In the genomic region with DNA sequence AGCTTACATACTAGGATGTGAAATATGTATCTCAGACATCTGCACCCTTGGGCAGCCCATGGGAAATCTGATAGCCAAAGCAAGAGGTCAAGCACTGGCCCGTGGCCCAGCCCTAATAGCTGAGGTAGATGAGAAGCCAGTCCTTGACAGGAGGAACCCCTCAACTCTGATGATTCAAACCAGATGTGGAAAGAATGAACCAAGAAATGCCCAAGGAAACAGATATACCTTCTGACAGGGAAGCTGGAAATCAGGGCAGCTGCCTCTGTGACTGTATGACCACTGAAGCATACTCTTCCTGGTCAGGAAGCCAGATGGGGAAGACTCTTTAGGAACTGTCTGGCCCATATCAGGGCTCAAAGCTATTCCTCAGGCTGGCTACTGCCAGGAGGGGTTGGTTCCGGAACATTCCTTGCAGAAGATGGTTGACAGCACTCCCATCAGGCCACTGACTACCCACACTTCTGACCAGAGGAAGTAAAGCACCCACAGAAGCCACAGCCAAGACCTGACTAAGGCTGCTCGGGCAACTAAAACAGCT, we compare ENCODE assay signal across 12 cellular contexts.
A peak's percentile ranks its signal among the peaks of the same experiment; 100 is the strongest.
DNase-seq lines count a peak whose midpoint lies in the region; ATAC-seq, FAIRE-seq and TF ChIP-seq lines count a peak whose summit lies in the region.
"Had no signal": no experiment of that assay in that cellular context is flagged by ENCODE, and none has a peak within 500 bp of the region (broad histone marks: within the 10 kb centered on the region; RNA-seq: fewer than 3 reads in every experiment).

No MANE protein-coding gene starts in this region.

- peak; percentile 28 for ATAC-seq in Right ventricle myocardium superior (ENCODE audit: poor library complexity)
- ATAC-seq in GM12878 = no peak
- no peak for ATAC-seq in memory B cell (ENCODE audit: low read depth)
- ATAC-seq in HG02981 (IDR thresholded peaks at IDR 0.05; ENCODE audit: unreplicated experiment) = no peak
- no peak for ATAC-seq in HG03045 (IDR thresholded peaks at IDR 0.05; ENCODE audit: unreplicated experiment)
- ATAC-seq in activated T-cell treated with anti-CD3 and anti-CD28 coated beads, Interleukin-2, amount 50 U/mL, for 72 hours (replicated peaks in 1 of 2) = no peak

- DNase-seq in Right ventricle myocardium superior = peak; percentile 50
- no peak for DNase-seq in cardiac septum (ENCODE audit: low spot score)
- DNase-seq in GM12878 (ENCODE audit: low read depth, low spot score) = no peak
- no peak for DNase-seq in memory B cell (ENCODE audit: low spot score in 2 of 2)
- no peak for DNase-seq in activated T-cell treated with anti-CD3 and anti-CD28 coated beads, Interleukin-2, amount 50 U/mL, for 72 hours
- DNase-seq in stimulated activated CD4-positive, alpha-beta T cell treated with anti-CD3 and anti-CD28 coated beads, Interleukin-12 subunit alpha, Interleukin-12 subunit beta, amount 100 ng/mL, for 4 hours = no peak
- DNase-seq: ACHN; activated CD8-positive, alpha-beta memory T cell treated with anti-CD3 and anti-CD28 coated beads, Interleukin-2, amount 50 U/mL, for 48 hours; NCI-H1105 treated with DMSO at 0.1 percent for 48 hours; nephron progenitor cell had no signal

- H3K79me2 ChIP-seq in GM12878 (ENCODE audit: control insufficient read depth, insufficient read depth, low read length) = no peaks in the 10 kb centered on the region

- intact Hi-C loops in Right ventricle myocardium superior (cut with DNase I) (no loop called here), cardiac septum (cut with DNase I) (no loop called here), GM12878 (cut with micrococcal nuclease; ENCODE audit: unreplicated experiment) (no loop called here)

- BruUV-seq in GM12878 (replicated peaks; lab: Mats Ljungman, UMichigan) = no TSS peak

- no peak for TF ChIP-seq RAD21 in GM12878 (IDR thresholded peaks at IDR 0.05; ENCODE audit: insufficient read depth, low read depth, low read length)

- H3K9me3 ChIP-seq in GM12878 (replicated peaks; ENCODE audit: control insufficient read depth, insufficient read depth, low read length) = no peaks in the 10 kb centered on the region; the same call in 2 of the 3 replicates

- FAIRE-seq in GM12878 (lab: Jason Lieb, UNC) = peak; percentile 49

- H3K36me3 Mint-ChIP-seq in memory B cell = peaks cover 9% of the 10 kb centered on the region
- peaks cover 0 to 4% of the 10 kb centered on the region in 2 donors for H3K36me3 Mint-ChIP-seq in activated T-cell treated with anti-CD3 and anti-CD28 coated beads, Interleukin-2, amount 50 U/mL, for 72 hours (ENCODE audit: insufficient read depth in 2 of 2)

- no peaks in the 10 kb centered on the region for H3K27me3 ChIP-seq in GM12878 (replicated peaks in 1 of 2; ENCODE audit: control insufficient read depth in 2 of 2, insufficient read depth in 2 of 2, low read length in 1 of 2)

- H3K9ac ChIP-seq in GM12878 (ENCODE audit: control insufficient read depth, insufficient read depth, low read length) = no peak overlapping the region

- RAD21 ChIA-PET in GM12878 (lab: Charles Lee; ENCODE audit: unreplicated experiment) = interaction anchor here (1.2 kb wide), 1 partner anchor 29 kb away, joined by 3 read pairs; no protein-coding TSS in a partner anchor

- H3K9me3 Mint-ChIP-seq in memory B cell = no peaks in the 10 kb centered on the region
- H3K9me3 Mint-ChIP-seq in activated T-cell treated with anti-CD3 and anti-CD28 coated beads, Interleukin-2, amount 50 U/mL, for 72 hours = no peaks in the 10 kb centered on the region
- H3K9me3 Mint-ChIP-seq: nephron progenitor cell had no signal

- no peak overlapping the region for H3K4me3 Mint-ChIP-seq in memory B cell
- no peak overlapping the region for H3K4me3 Mint-ChIP-seq in activated T-cell treated with anti-CD3 and anti-CD28 coated beads, Interleukin-2, amount 50 U/mL, for 72 hours
- H3K4me3 Mint-ChIP-seq: nephron progenitor cell had no signal

- no peak overlapping the region for H3K4me2 ChIP-seq in GM12878 (ENCODE audit: control insufficient read depth, insufficient read depth)

- no peak for TF ChIP-seq EP300 in GM12878 (IDR thresholded peaks at IDR 0.05; ENCODE audit: borderline replicate concordance in 1 of 2, control insufficient read depth in 1 of 2, low read depth in 2 of 2, low read length in 2 of 2)

- 60% methylated on average over 3 of the region's 3 CpGs for whole genome bisulfite sequencing in GM12878 (ENCODE audit: insufficient coverage, insufficient replicate concordance, low lambda C conversion rate, missing lambda C conversion rate)

- peak overlapping the region; percentile 35 for H3K27ac Mint-ChIP-seq in memory B cell
- H3K27ac Mint-ChIP-seq in activated T-cell treated with anti-CD3 and anti-CD28 coated beads, Interleukin-2, amount 50 U/mL, for 72 hours = no peak overlapping the region

- SMC1A ChIA-PET in GM12878 (lab: Charles Lee; ENCODE audit: uncharacterized antibody, unreplicated experiment) = interaction anchor here (0.8 to 1.1 kb wide), 2 partner anchors 30 to 1106 kb away, joined by 3 read pairs; no protein-coding TSS in a partner anchor

- H3K27ac ChIP-seq in GM12878 (ENCODE audit: control insufficient read depth, insufficient read depth) = no peak overlapping the region

- POLR2A ChIA-PET in GM12878 (lab: Charles Lee) = no interaction called here

- CTCF ChIA-PET in GM12878 (lab: Yijun Ruan, JAX) = interaction anchor here (1.0 to 1.5 kb wide), 2 partner anchors 13 to 23 kb away, joined by 3 to 4 read pairs; no protein-coding TSS in a partner anchor

- no peak for TF ChIP-seq POLR2A in GM12878 (IDR thresholded peaks at IDR 0.05; ENCODE audit: low read depth, low read length)

- no peak overlapping the region for H2AFZ ChIP-seq in GM12878 (ENCODE audit: control insufficient read depth, low read depth, low read length)

- peaks cover 12% of the 10 kb centered on the region for H3K4me1 Mint-ChIP-seq in memory B cell
- peaks cover 9% of the 10 kb centered on the region for H3K4me1 Mint-ChIP-seq in activated T-cell treated with anti-CD3 and anti-CD28 coated beads, Interleukin-2, amount 50 U/mL, for 72 hours (ENCODE audit: low read depth)

- in situ Hi-C loops in GM12878 (cut with MboI) = no loop called here

- H3K36me3 ChIP-seq in GM12878 (ENCODE audit: control insufficient read depth in 2 of 2, insufficient read depth in 2 of 2, low read length in 1 of 2) = no peaks in the 10 kb centered on the region

- H3K4me3 ChIP-seq in GM12878 = no peak overlapping the region

- no peak for TF ChIP-seq CTCF in GM12878 (IDR thresholded peaks at IDR 0.05 in 2 of 3, conservative IDR thresholded peaks at IDR 0.05 in 1 of 3; ENCODE audit: control insufficient read depth in 2 of 3, extremely low read depth in 1 of 3, insufficient read depth in 1 of 3, low read depth in 3 of 3, low read length in 3 of 3)

- H3K4me1 ChIP-seq in GM12878 (ENCODE audit: control insufficient read depth, insufficient read depth, low read length) = no peaks in the 10 kb centered on the region

- H4K20me1 ChIP-seq in GM12878 (ENCODE audit: control insufficient read depth, insufficient read depth) = no peaks in the 10 kb centered on the region

- H3K27me3 Mint-ChIP-seq in memory B cell = no peaks in the 10 kb centered on the region
- H3K27me3 Mint-ChIP-seq in activated T-cell treated with anti-CD3 and anti-CD28 coated beads, Interleukin-2, amount 50 U/mL, for 72 hours (ENCODE audit: low read depth) = no peaks in the 10 kb centered on the region

TF ChIP-seq in GM12878, 131 proteins besides CTCF, POLR2A, EP300 and RAD21:
- TF ChIP-seq SIN3A (IDR thresholded peaks at IDR 0.05; ENCODE audit: low read depth, low read length) (no peak), RB1 (IDR thresholded peaks at IDR 0.05; ENCODE audit: borderline replicate concordance) (no peak), NR2C1 (IDR thresholded peaks at IDR 0.05) (no peak), IKZF2 (IDR thresholded peaks at IDR 0.05) (no peak), E2F4 (IDR thresholded peaks at IDR 0.05; ENCODE audit: low read depth, low read length) (no peak), ZNF622 (IDR thresholded peaks at IDR 0.05) (no peak), TCF3 (IDR thresholded peaks at IDR 0.05; ENCODE audit: borderline replicate concordance, insufficient read depth, low read depth, low read length) (no peak), PAX5 (IDR thresholded peaks at IDR 0.05; ENCODE audit: borderline replicate concordance, low read depth, low read length) (no peak), FOS (IDR thresholded peaks at IDR 0.05; ENCODE audit: borderline replicate concordance, extremely low read depth, insufficient read length) (no peak), CREB1 (IDR thresholded peaks at IDR 0.05; ENCODE audit: low read depth) (no peak), RCOR1 (conservative IDR thresholded peaks at IDR 0.05; ENCODE audit: low read depth, low read length) (no peak), JUNB (IDR thresholded peaks at IDR 0.05) (no peak)
- TF ChIP-seq, protein P1, sequence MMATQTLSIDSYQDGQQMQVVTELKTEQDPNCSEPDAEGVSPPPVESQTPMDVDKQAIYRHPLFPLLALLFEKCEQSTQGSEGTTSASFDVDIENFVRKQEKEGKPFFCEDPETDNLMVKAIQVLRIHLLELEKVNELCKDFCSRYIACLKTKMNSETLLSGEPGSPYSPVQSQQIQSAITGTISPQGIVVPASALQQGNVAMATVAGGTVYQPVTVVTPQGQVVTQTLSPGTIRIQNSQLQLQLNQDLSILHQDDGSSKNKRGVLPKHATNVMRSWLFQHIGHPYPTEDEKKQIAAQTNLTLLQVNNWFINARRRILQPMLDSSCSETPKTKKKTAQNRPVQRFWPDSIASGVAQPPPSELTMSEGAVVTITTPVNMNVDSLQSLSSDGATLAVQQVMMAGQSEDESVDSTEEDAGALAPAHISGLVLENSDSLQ (IDR thresholded peaks at IDR 0.05) = no peak
TF ChIP-seq in GM12878: peak in this region for 0.
